ENCODE assay signal across 13 cellular contexts in genomic region chr11:92841719-92842118, GRCh38.
"Had no signal": no experiment of that assay in that cellular context is flagged by ENCODE, and none has a peak within 500 bp of the region (broad histone marks: within the 10 kb centered on the region; RNA-seq: fewer than 3 reads in every experiment).

No MANE protein-coding gene starts in this region.

- H3K36me3 ChIP-seq: adrenal gland, esophagus squamous epithelium, ovary, upper lobe of right lung had no signal

- H3K4me3 ChIP-seq: adrenal gland, esophagus squamous epithelium, ovary, testis, upper lobe of right lung had no signal

- ATAC-seq: left lobe of liver; natural killer cell treated with Interleukin-12 subunit alpha and Interleukin-12 subunit beta and Interleukin-15 and Interleukin-18, amount 100 ng/mL, for 72 hours; stimulated activated naive CD8-positive, alpha-beta T cell treated with anti-CD3 and anti-CD28 coated beads, Interleukin-15, amount 100 ng/mL, for 72 hours; T-helper 17 cell; upper lobe of right lung had no signal

- H3K4me1 ChIP-seq: adrenal gland, testis, upper lobe of right lung had no signal

- H3K27me3 ChIP-seq: adrenal gland, esophagus squamous epithelium, ovary, testis, upper lobe of right lung had no signal

- H3K27ac ChIP-seq: adrenal gland, esophagus squamous epithelium, ovary, testis, upper lobe of right lung had no signal

- DNase-seq: activated naive CD4-positive, alpha-beta T cell treated with anti-CD3 and anti-CD28 coated beads, Interleukin-2, amount 50 U/mL, for 16 hours; adrenal gland; esophagus squamous epithelium; foreskin fibroblast; ovary; stimulated activated CD4-positive, alpha-beta T cell treated with anti-CD3 and anti-CD28 coated beads, Interleukin-15, amount 100 ng/mL, for 24 hours; stimulated activated CD4-positive, alpha-beta T cell treated with anti-CD3 and anti-CD28 coated beads, Interleukin-4, amount 100 ng/mL, for 24 hours; stimulated activated naive CD8-positive, alpha-beta T cell treated with anti-CD3 and anti-CD28 coated beads, Interleukin-15, amount 100 ng/mL, for 72 hours; T-helper 17 cell; testis; upper lobe of right lung had no signal
